ENCODE assay signal across 10 cellular contexts in the genomic region with DNA sequence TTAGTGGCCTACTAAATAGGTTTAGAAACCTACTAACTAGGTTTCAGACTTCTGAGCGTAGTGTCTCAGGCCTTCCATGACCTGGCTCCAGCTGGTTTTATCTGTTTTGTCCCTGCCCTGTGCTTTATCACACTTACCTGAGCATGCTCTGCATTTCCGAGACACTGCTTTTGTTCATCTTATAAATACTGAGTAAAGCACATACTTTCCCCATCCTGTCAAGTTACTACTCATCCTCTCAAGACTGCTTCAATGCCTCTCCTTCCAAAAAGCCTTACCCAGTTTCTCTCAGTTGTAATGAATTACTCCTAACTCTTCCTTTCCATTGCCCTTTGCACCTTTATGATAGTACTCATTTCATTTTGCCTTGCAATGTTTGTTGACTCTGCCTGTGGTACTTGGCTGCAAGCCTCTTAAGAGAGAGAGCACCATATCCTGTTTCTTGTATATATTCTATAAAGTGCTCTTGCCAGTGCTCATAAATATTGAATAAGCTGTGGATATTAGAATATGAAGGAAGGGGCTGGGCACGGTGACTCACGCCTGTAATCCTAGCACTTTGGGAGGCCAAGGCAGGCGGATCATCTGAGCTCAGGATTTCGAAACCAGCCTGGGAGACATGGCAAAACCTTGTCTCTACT. TPM values are rescaled to one million over a fixed set of nuclear protein-coding genes. Genes with fewer than 3 reads are reported as not detected.
A peak's percentile ranks its signal among the peaks of the same experiment; 100 is the strongest.
DNase-seq lines count a peak whose midpoint lies in the region; ATAC-seq and TF ChIP-seq lines count a peak whose summit lies in the region.
"Had no signal": no experiment of that assay in that cellular context is flagged by ENCODE, and none has a peak within 500 bp of the region (broad histone marks: within the 10 kb centered on the region; RNA-seq: fewer than 3 reads in every experiment).

No MANE protein-coding gene starts in this region.

- H3K4me3 Mint-ChIP-seq in type B pancreatic cell, result no peak overlapping the region

- peaks cover 31% of the 10 kb centered on the region for H3K4me1 ChIP-seq in foreskin keratinocyte

- ATAC-seq in foreskin keratinocyte (peak; percentile 89), GM18520 (IDR thresholded peaks at IDR 0.05; ENCODE audit: unreplicated experiment) (no peak), GM21423 (IDR thresholded peaks at IDR 0.05; ENCODE audit: unreplicated experiment) (no peak)

- peaks cover 25% of the 10 kb centered on the region for H3K36me3 Mint-ChIP-seq in type B pancreatic cell

- H3K4me1 Mint-ChIP-seq in type B pancreatic cell (ENCODE audit: unreplicated experiment), result peaks cover under 1% of the 10 kb centered on the region

- DNase-seq in NCI-H748 (lab: John Stamatoyannopoulos, UW; ENCODE audit: unreplicated experiment), result peak; percentile 0
- no peak for DNase-seq in NCI-H748 treated with DMSO at 0.1 percent for 48 hours (lab: John Stamatoyannopoulos, UW)
- peak; percentile 53 for DNase-seq in RWPE1 (ENCODE audit: low spot score)
- peak; percentile 80 to 87 for DNase-seq in foreskin keratinocyte
- DNase-seq in type B pancreatic cell (ENCODE audit: extremely low spot score, unreplicated experiment), result no peak
- no peak for DNase-seq in SKM-1 treated with dmso at 0.1 percent for 144 hours (lab: John Stamatoyannopoulos, UW; ENCODE audit: unreplicated experiment)
- DNase-seq: AML-193, NCI-H2171 had no signal

- H3K9me3 Mint-ChIP-seq in type B pancreatic cell, result no peaks in the 10 kb centered on the region

- H3K27me3 Mint-ChIP-seq in type B pancreatic cell, result no peaks in the 10 kb centered on the region

- H3K27ac Mint-ChIP-seq in type B pancreatic cell, result peak overlapping the region; percentile 4

- POLR2A ChIA-PET in RWPE1 (lab: Yijun Ruan, JAX; ENCODE audit: low non-redundant PET), result interaction anchor here (1.3 kb wide), 1 partner anchor 34 kb away, joined by 3 read pairs; no protein-coding TSS in a partner anchor

- CTCF ChIA-PET in RWPE1 (lab: Yijun Ruan, JAX), result interaction anchor here (0.6 to 0.7 kb wide), 2 partner anchors 10 to 14 kb away, joined by 3 read pairs; no protein-coding TSS in a partner anchor

- TF ChIP-seq CTCF in RWPE1 (conservative IDR thresholded peaks at IDR 0.05; ENCODE audit: low read depth), result no peak
- no peak for TF ChIP-seq CTCF in foreskin keratinocyte (conservative IDR thresholded peaks at IDR 0.05)
- TF ChIP-seq CTCF in type B pancreatic cell (conservative IDR thresholded peaks at IDR 0.05), result no peak

- H3K27ac ChIP-seq in RWPE1 (peak overlapping the region; percentile 83), foreskin keratinocyte (peak overlapping the region; percentile 58)

- no peaks in the 10 kb centered on the region for H3K27me3 ChIP-seq in foreskin keratinocyte

RNA-seq across cellular contexts. Expression of gene SLAIN2, which starts 34.4 kb away (rescaled TPM):
- total RNA-seq in foreskin keratinocyte (65.0 and 68.2 TPM in 2 replicates), type B pancreatic cell (ENCODE audit: low replicate concordance) (55.8 and 68.5 TPM in 2 replicates)
- polyA plus RNA-seq in foreskin keratinocyte, result 17.5 and 25.7 TPM in 2 replicates

Comparison
In these comparisons a context has a peak if more than half of its experiments do, and no peak if none do; other contexts are left out.
1. DNase-seq: peak in NCI-H748 (single experiment), RWPE1 (single experiment) and foreskin keratinocyte (2 of 2); none in NCI-H748 treated with DMSO at 0.1 percent for 48 hours (single experiment), type B pancreatic cell (single experiment) and SKM-1 treated with dmso at 0.1 percent for 144 hours (single experiment).